Comparison of ENCODE assay signal across 29 cellular contexts in genomic region chr13:27113436-27113835, GRCh38. TPM values are rescaled to one million over a fixed set of nuclear protein-coding genes. Genes with fewer than 3 reads are reported as not detected.
A peak's percentile ranks its signal among the peaks of the same experiment; 100 is the strongest.
DNase-seq lines count a peak whose midpoint lies in the region; ATAC-seq, FAIRE-seq and TF ChIP-seq lines count a peak whose summit lies in the region.
"Had no signal": no experiment of that assay in that cellular context is flagged by ENCODE, and none has a peak within 500 bp of the region (broad histone marks: within the 10 kb centered on the region; RNA-seq: fewer than 3 reads in every experiment).

No MANE protein-coding gene starts in this region.

- H3K27me3 ChIP-seq in Peyer's patch: no peaks in the 10 kb centered on the region
- H3K27me3 ChIP-seq: neutrophil had no signal

- intact Hi-C loops in mucosa of descending colon (cut with DNase I, micrococcal nuclease): no loop called here

- FAIRE-seq in GM12892 (lab: Jason Lieb, UNC) (peak; percentile 79), GM19239 (lab: Jason Lieb, UNC) (peak; percentile 92)
- FAIRE-seq: islet of Langerhans had no signal

- H3K36me3 ChIP-seq in mucosa of descending colon (ENCODE audit: low read depth) (no peaks in the 10 kb centered on the region), Peyer's patch (peaks cover 0 to 5% (median 0%) of the 10 kb centered on the region in 3 donors)
- H3K36me3 ChIP-seq: prostate gland had no signal

- ATAC-seq in mucosa of descending colon: peak; percentile 89
- ATAC-seq in GM21423 (IDR thresholded peaks at IDR 0.05; ENCODE audit: unreplicated experiment): no peak
- ATAC-seq: sciatic nerve; stimulated activated naive CD8-positive, alpha-beta T cell treated with anti-CD3 and anti-CD28 coated beads, Interleukin-15, amount 100 ng/mL, for 72 hours had no signal

- DNase-seq in GM12892 (ENCODE audit: insufficient read length) (no peak), GM19239 (ENCODE audit: insufficient read length, low spot score) (no peak), mucosa of descending colon (no peak), Peyer's patch (no peak), NK-92 (lab: John Stamatoyannopoulos, UW; ENCODE audit: unreplicated experiment) (no peak)
- no peak for DNase-seq in stimulated activated naive CD4-positive, alpha-beta T cell (lab: John Stamatoyannopoulos, UW)
- DNase-seq: activated CD4-positive, alpha-beta memory T cell treated with anti-CD3 and anti-CD28 coated beads, Interleukin-2, amount 10 ng/mL, durations not matched to agents 7 days and 5 days; activated effector memory CD4-positive, alpha-beta T cell treated with anti-CD3 and anti-CD28 coated beads, Interleukin-2, amount 50 U/mL, for 16 hours; DMS79; GF-D8; glutamatergic neuron; left ventricle myocardium inferior; NCI-H1092; NCI-H187; NCI-H2171 treated with DMSO at 0.1 percent for 48 hours; NCI-H524; NK-92 treated with Interleukin-12 subunit alpha and Interleukin-12 subunit beta, amount 100 ng/mL, for 24 hours; SHP77; stimulated activated CD4-positive, alpha-beta T cell treated with anti-CD3 and anti-CD28 coated beads, Interleukin-4, amount 100 ng/mL, for 4 hours; stimulated activated naive CD8-positive, alpha-beta T cell treated with anti-CD3 and anti-CD28 coated beads, Interleukin-15, amount 100 ng/mL, for 72 hours; T1000 had no signal

- no peak overlapping the region for H3K27ac ChIP-seq in Peyer's patch
- H3K27ac ChIP-seq: C4-2B, left ventricle myocardium inferior, neutrophil, prostate gland had no signal

- H3K36me3 Mint-ChIP-seq in IgD-negative memory B cell: peaks cover 5% of the 10 kb centered on the region

- H3K9me3 Mint-ChIP-seq in IgD-negative memory B cell: no peaks in the 10 kb centered on the region
- H3K9me3 Mint-ChIP-seq: activated CD4-positive, alpha-beta memory T cell treated with anti-CD3 and anti-CD28 coated beads, Interleukin-2, amount 10 ng/mL, durations not matched to agents 7 days and 5 days; stimulated activated naive CD8-positive, alpha-beta T cell treated with anti-CD3 and anti-CD28 coated beads, Interleukin-15, amount 100 ng/mL, for 72 hours had no signal

- peak overlapping the region in 2 of 4 donors; percentile 78 to 89 for H3K4me3 Mint-ChIP-seq in IgD-negative memory B cell
- H3K4me3 Mint-ChIP-seq: activated CD4-positive, alpha-beta memory T cell treated with anti-CD3 and anti-CD28 coated beads, Interleukin-2, amount 10 ng/mL, durations not matched to agents 7 days and 5 days; brain; stimulated activated naive CD8-positive, alpha-beta T cell treated with anti-CD3 and anti-CD28 coated beads, Interleukin-15, amount 100 ng/mL, for 72 hours had no signal

- peaks cover 30 to 49% (median 31%) of the 10 kb centered on the region in 3 donors for H3K4me1 Mint-ChIP-seq in IgD-negative memory B cell

- no peaks in the 10 kb centered on the region for H3K27me3 Mint-ChIP-seq in IgD-negative memory B cell
- H3K27me3 Mint-ChIP-seq: activated CD4-positive, alpha-beta memory T cell treated with anti-CD3 and anti-CD28 coated beads, Interleukin-2, amount 10 ng/mL, durations not matched to agents 7 days and 5 days; brain; stimulated activated naive CD8-positive, alpha-beta T cell treated with anti-CD3 and anti-CD28 coated beads, Interleukin-15, amount 100 ng/mL, for 72 hours had no signal

- H3K9me3 ChIP-seq in mucosa of descending colon (no peaks in the 10 kb centered on the region), Peyer's patch (no peaks in the 10 kb centered on the region)
- H3K9me3 ChIP-seq: left ventricle myocardium inferior, neutrophil, prostate gland had no signal

- H3K4me1 ChIP-seq in mucosa of descending colon (ENCODE audit: low read depth) (no peaks in the 10 kb centered on the region), Peyer's patch (no peaks in the 10 kb centered on the region)
- H3K4me1 ChIP-seq: prostate gland had no signal

- TF ChIP-seq CTCF in mucosa of descending colon (IDR thresholded peaks at IDR 0.05) (no peak), Peyer's patch (IDR thresholded peaks at IDR 0.05) (no peak)

- H3K27ac Mint-ChIP-seq in IgD-negative memory B cell: peak overlapping the region in 2 of 3 donors; percentile 1 to 12
- H3K27ac Mint-ChIP-seq: activated CD4-positive, alpha-beta memory T cell treated with anti-CD3 and anti-CD28 coated beads, Interleukin-2, amount 10 ng/mL, durations not matched to agents 7 days and 5 days; brain had no signal

- TF ChIP-seq POLR2A in GM12892 (IDR thresholded peaks at IDR 0.05; ENCODE audit: low read depth, low read length): no peak
- no peak for TF ChIP-seq POLR2A in Peyer's patch (IDR thresholded peaks at IDR 0.05)

- H3K4me3 ChIP-seq in mucosa of descending colon (no peak overlapping the region), Peyer's patch (no peak overlapping the region)
- H3K4me3 ChIP-seq: left ventricle myocardium inferior, prostate gland had no signal

RNA-seq across cellular contexts. Expression of gene USP12, which starts 58.2 kb away (rescaled TPM):
- 37.2 TPM for polyA plus RNA-seq in GM12892 (2012; ENCODE audit: missing spikeins)
- 18.8 TPM for polyA plus RNA-seq in IgD-negative memory B cell
- total RNA-seq in mucosa of descending colon (10 to 100 TPM; 34.3 to 77.1 (median 45.0) TPM), Peyer's patch (10 to 100 TPM; 28.7 to 31.2 (median 29.7) TPM)
